8 cellular contexts compared by ENCODE assay signal in the genomic region with DNA sequence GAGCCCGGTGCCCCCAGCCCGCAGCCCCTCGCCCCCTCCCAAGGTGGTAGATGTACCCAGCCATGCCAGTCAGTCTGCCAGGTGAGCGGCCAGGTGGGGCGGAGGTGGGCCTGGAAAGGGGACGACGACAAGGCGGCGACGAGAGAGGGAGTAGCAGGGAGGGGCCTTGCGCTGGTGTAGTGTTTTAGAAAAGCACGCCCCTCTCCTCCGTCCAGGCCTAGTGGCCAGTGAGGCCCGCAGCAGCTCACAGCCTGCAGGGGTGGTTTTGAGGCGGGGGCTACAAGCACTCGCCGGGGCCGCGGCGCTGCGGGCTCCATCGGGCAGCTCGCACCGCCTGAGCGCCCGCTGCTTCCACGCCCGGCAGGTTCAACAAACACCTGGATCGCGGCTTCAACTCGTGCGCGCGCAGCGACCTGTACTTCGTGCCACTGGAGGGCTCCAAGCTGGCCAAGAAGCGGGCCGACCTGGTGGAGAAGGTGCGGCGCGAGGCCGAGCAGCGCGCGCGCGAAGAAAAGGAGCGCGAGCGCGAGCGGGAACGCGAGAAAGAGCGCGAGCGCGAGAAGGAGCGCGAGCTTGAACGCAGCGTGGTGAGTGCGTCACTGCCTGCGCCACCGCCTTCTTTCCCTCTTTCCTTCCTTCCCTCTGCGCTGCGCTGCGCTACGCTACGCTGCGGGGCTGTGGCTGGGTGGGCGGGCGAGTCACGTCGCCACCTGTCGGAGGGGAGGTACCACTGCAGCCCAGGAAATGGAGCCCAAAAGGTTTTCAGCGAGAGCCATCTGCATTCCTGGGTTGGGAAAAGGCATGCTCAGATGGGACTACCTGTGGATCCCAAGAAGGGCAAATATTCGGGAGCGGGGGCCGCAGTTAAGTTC. TPM values are rescaled to one million over a fixed set of nuclear protein-coding genes. Genes with fewer than 3 reads are reported as not detected.
A peak's percentile ranks its signal among the peaks of the same experiment; 100 is the strongest.
DNase-seq lines count a peak whose midpoint lies in the region; ATAC-seq and TF ChIP-seq lines count a peak whose summit lies in the region.

No MANE protein-coding gene starts in this region.

- no peaks in the 10 kb centered on the region for H3K9me3 Mint-ChIP-seq in endothelial cell (ENCODE audit: unreplicated experiment)

- peak; percentile 97 for DNase-seq in DMS 273 (lab: John Stamatoyannopoulos, UW; ENCODE audit: unreplicated experiment)
- DNase-seq in HuH-7.5 (ENCODE audit: low spot score), result peak; percentile 88
- peak; percentile 82 for DNase-seq in activated T-cell treated with anti-CD3 and anti-CD28 coated beads for 1 hour (ENCODE audit: low read depth)
- peak; percentile 86 for DNase-seq in endothelial cell (ENCODE audit: low spot score)
- DNase-seq in midbrain (lab: John Stamatoyannopoulos, UW), result peak; percentile 94
- DNase-seq in stimulated activated CD8-positive, alpha-beta memory T cell treated with anti-CD3 and anti-CD28 coated beads, Interleukin-2, amount 100 ng/mL, for 1 hour (ENCODE audit: low read depth in 2 of 2), result peak; percentile 82 to 86

- peaks cover 49% of the 10 kb centered on the region for H3K4me1 Mint-ChIP-seq in endothelial cell (ENCODE audit: unreplicated experiment)

- H3K27me3 ChIP-seq in OCI-LY1 (ENCODE audit: insufficient read depth, low read length), result no peaks in the 10 kb centered on the region

- peaks cover 24% of the 10 kb centered on the region for H3K4me1 ChIP-seq in OCI-LY1 (ENCODE audit: insufficient read depth, low read length, severe bottlenecking)

- peaks cover 27% of the 10 kb centered on the region for H3K27me3 Mint-ChIP-seq in endothelial cell (ENCODE audit: unreplicated experiment)

- peak overlapping the region; percentile 87 for H3K4me2 ChIP-seq in OCI-LY1 (ENCODE audit: low read length)

- TF ChIP-seq CTCF in OCI-LY1 (IDR thresholded peaks at IDR 0.05; ENCODE audit: low read length) (peak; percentile 96), endothelial cell (IDR thresholded peaks at IDR 0.05; ENCODE audit: unreplicated experiment) (peak; percentile 96)

- H3K9me3 ChIP-seq in OCI-LY1 (ENCODE audit: low read length), result no peaks in the 10 kb centered on the region

- peak overlapping the region; percentile 3; the same call in 1 of the 2 replicates for H2AFZ ChIP-seq in OCI-LY1 (ENCODE audit: low read length)

- H3K9ac ChIP-seq in OCI-LY1 (ENCODE audit: low read length), result peak overlapping the region; percentile 79

- peak; percentile 90 for ATAC-seq in GM21423 (IDR thresholded peaks at IDR 0.05; ENCODE audit: unreplicated experiment)

- H3K9me2 ChIP-seq in OCI-LY1 (ENCODE audit: low read depth, low read length), result no peaks in the 10 kb centered on the region

- H3K4me3 Mint-ChIP-seq in endothelial cell (ENCODE audit: unreplicated experiment), result peak overlapping the region; percentile 59

- H3K36me3 ChIP-seq in OCI-LY1 (ENCODE audit: insufficient read depth, low read length), result peaks cover 3% of the 10 kb centered on the region; the same call in 1 of the 2 replicates

- H3K4me3 ChIP-seq in OCI-LY1 (ENCODE audit: low read depth, low read length, poor library complexity, severe bottlenecking), result peak overlapping the region; percentile 73

- H3K36me3 Mint-ChIP-seq in endothelial cell (ENCODE audit: low read depth, unreplicated experiment), result peaks cover 44% of the 10 kb centered on the region

- no peaks in the 10 kb centered on the region for H4K20me1 ChIP-seq in OCI-LY1 (ENCODE audit: insufficient read depth, low read length)

- no peaks in the 10 kb centered on the region for H3K79me2 ChIP-seq in OCI-LY1 (ENCODE audit: insufficient read depth, low read length)

- H3K27ac Mint-ChIP-seq in endothelial cell (ENCODE audit: unreplicated experiment), result no peak overlapping the region

- no peaks in the 10 kb centered on the region for H3F3A ChIP-seq in OCI-LY1 (ENCODE audit: insufficient read depth, low read length)

- H3K27ac ChIP-seq in OCI-LY1 (ENCODE audit: low read depth, low read length, poor library complexity, severe bottlenecking), result peak overlapping the region; percentile 73

RNA-seq across cellular contexts. Expression of a gene that starts 5.9 kb away (rescaled TPM):
- not detected for total RNA-seq in endothelial cell (ENCODE audit: unreplicated experiment)

RNA-seq across cellular contexts. Expression of a gene that starts 6.1 kb away (rescaled TPM):
- total RNA-seq in endothelial cell (ENCODE audit: unreplicated experiment), result 225 TPM

RNA-seq across cellular contexts. Expression of a gene that starts 10.0 kb away (rescaled TPM):
- 144 TPM for total RNA-seq in endothelial cell (ENCODE audit: unreplicated experiment)

RNA-seq across cellular contexts. Expression of a gene that starts 13.4 kb away (rescaled TPM):
- total RNA-seq in endothelial cell (ENCODE audit: unreplicated experiment), result 22.1 TPM

RNA-seq across cellular contexts. Expression of a gene that starts 23.3 kb away (rescaled TPM):
- total RNA-seq in endothelial cell (ENCODE audit: unreplicated experiment), result 5.3 TPM

Comparison
In these comparisons a context has a peak if more than half of its experiments do, and no peak if none do; other contexts are left out.
1. Peak in every context shown above with its lines: DNase-seq, ATAC-seq, H3K4me3 ChIP-seq and H3K27ac ChIP-seq.